ENCODE assay signal across 9 cellular contexts in genomic region chr19:52748336-52748950, GRCh38. TPM values are rescaled to one million over a fixed set of nuclear protein-coding genes. Genes with fewer than 3 reads are reported as not detected.
DNase-seq lines count a peak whose midpoint lies in the region; ATAC-seq and TF ChIP-seq lines count a peak whose summit lies in the region.
"Had no signal": no experiment of that assay in that cellular context is flagged by ENCODE, and none has a peak within 500 bp of the region (broad histone marks: within the 10 kb centered on the region; RNA-seq: fewer than 3 reads in every experiment).

No MANE protein-coding gene starts in this region.

- H3K9me3 ChIP-seq in mammary epithelial cell (replicated peaks; ENCODE audit: insufficient read depth, low read length): peaks cover 3% of the 10 kb centered on the region

- H3K4me2 ChIP-seq in mammary epithelial cell (ENCODE audit: insufficient read depth, low read depth, low read length): no peak overlapping the region

- H2AFZ ChIP-seq in mammary epithelial cell (ENCODE audit: low read depth, low read length): no peak overlapping the region

- H3K27me3 Mint-ChIP-seq in CD14-positive monocyte (ENCODE audit: low read depth in 3 of 3): peaks cover 0 to 1% (median 0%) of the 10 kb centered on the region in 3 donors
- H3K27me3 Mint-ChIP-seq: central memory CD8-positive, alpha-beta T cell had no signal

- CTCF ChIA-PET in mammary epithelial cell (lab: Charles Lee; ENCODE audit: low non-redundant PET): no interaction called here

- no peak overlapping the region for H3K4me3 Mint-ChIP-seq in CD14-positive monocyte
- H3K4me3 Mint-ChIP-seq: central memory CD8-positive, alpha-beta T cell had no signal

- no peak overlapping the region for H3K27ac Mint-ChIP-seq in CD14-positive monocyte

- no peaks in the 10 kb centered on the region for H3K4me1 Mint-ChIP-seq in CD14-positive monocyte

- no peaks in the 10 kb centered on the region for H3K36me3 Mint-ChIP-seq in CD14-positive monocyte

- H3K27ac ChIP-seq in mammary epithelial cell (ENCODE audit: insufficient read depth, low read depth, low read length): no peak overlapping the region

- TF ChIP-seq CTCF in CD14-positive monocyte (IDR thresholded peaks at IDR 0.05): peak; percentile 60
- TF ChIP-seq CTCF in mammary epithelial cell (conservative IDR thresholded peaks at IDR 0.05 in 1 of 2, IDR thresholded peaks at IDR 0.05 in 1 of 2; ENCODE audit: extremely low read depth in 1 of 2, insufficient read depth in 1 of 2, low read depth in 1 of 2, low read length in 2 of 2): peak; percentile 23 to 43

- H4K20me1 ChIP-seq in mammary epithelial cell (ENCODE audit: insufficient read depth, low read length): no peaks in the 10 kb centered on the region

- H3K9ac ChIP-seq in mammary epithelial cell (ENCODE audit: insufficient read depth, low read length): no peak overlapping the region

- H3K4me3 ChIP-seq in mammary epithelial cell (replicated peaks in 1 of 3; ENCODE audit: insufficient read depth in 1 of 3, low read depth in 2 of 3, low read length in 3 of 3): no peak overlapping the region

- intact Hi-C loops in CD14-positive monocyte (cut with micrococcal nuclease): loop anchor here in 1 of 2 donors (5.0 kb wide), 1 partner anchor 501 kb away; no protein-coding TSS in a partner anchor
- intact Hi-C loops in mammary epithelial cell (cut with micrococcal nuclease): loop anchor here (1.0 to 5.0 kb wide), 3 partner anchors 146 to 500 kb away; partner anchors contain the start of gene ZNF528

- no peaks in the 10 kb centered on the region for H3K27me3 ChIP-seq in mammary epithelial cell (ENCODE audit: insufficient read depth, low read length)

- no TSS peak for BruUV-seq in mammary epithelial cell (replicated peaks; lab: Mats Ljungman, UMichigan)

- ATAC-seq in GM19467 (IDR thresholded peaks at IDR 0.05; ENCODE audit: unreplicated experiment) (no peak), GM18520 (IDR thresholded peaks at IDR 0.05; ENCODE audit: unreplicated experiment) (no peak), esophagus mucosa (no peak)

- DNase-seq in CD14-positive monocyte (ENCODE audit: low spot score): no peak
- peak; percentile 40 for DNase-seq in KBM-7
- DNase-seq in mammary epithelial cell: peak; percentile 34
- peak; percentile 72 for DNase-seq in medulla oblongata (ENCODE audit: extremely low spot score)
- DNase-seq in COLO668 (lab: John Stamatoyannopoulos, UW; ENCODE audit: unreplicated experiment): no peak

- H3K4me1 ChIP-seq in mammary epithelial cell (ENCODE audit: insufficient read depth, low read length): no peaks in the 10 kb centered on the region

- WGBS in mammary epithelial cell (ENCODE audit: low coverage, missing lambda C conversion rate): 20% methylated on average over 7 of the region's 8 CpGs

- H3K79me2 ChIP-seq in mammary epithelial cell (ENCODE audit: insufficient read depth, low read length): no peaks in the 10 kb centered on the region

- H3K36me3 ChIP-seq in mammary epithelial cell (ENCODE audit: insufficient read depth, low read length): no peaks in the 10 kb centered on the region

- dilution Hi-C loops in mammary epithelial cell (cut with HindIII; ENCODE audit: low sequenced_read_pairs): no loop called here

- peaks cover 0 to 18% (median 8%) of the 10 kb centered on the region in 7 donors for H3K9me3 Mint-ChIP-seq in CD14-positive monocyte
- H3K9me3 Mint-ChIP-seq: central memory CD8-positive, alpha-beta T cell had no signal

- in situ Hi-C loops in KBM-7 (cut with MboI; ENCODE audit: low pct_unique_long_range_greater_than_20kb, low sequenced_read_pairs) (no loop called here), mammary epithelial cell (cut with MboI; ENCODE audit: low sequenced_read_pairs in 2 of 2) (loop anchor here (25.0 kb wide), 1 partner anchor 486 kb away; the partner anchor contains the start of gene ZNF766 (in 2 of the 2))

RNA-seq across cellular contexts. Expression of gene ZNF611, which starts 13.6 kb away (rescaled TPM):
- polyA plus RNA-seq in CD14-positive monocyte: 10 to 100 TPM; 12.0 to 20.2 TPM
- total RNA-seq in mammary epithelial cell: 10 to 100 TPM; 15.0 to 17.6 TPM
- polyA plus RNA-seq in mammary epithelial cell: 3.5 TPM
- polyA minus RNA-seq in mammary epithelial cell: 31.3 TPM
- total RNA-seq in esophagus mucosa: 6.9 TPM

RNA-seq across cellular contexts. Expression of gene ZNF600, which starts 38.1 kb away (rescaled TPM):
- polyA plus RNA-seq in CD14-positive monocyte (1 to 10 TPM; 1.9 to 2.5 TPM), mammary epithelial cell (8.1 TPM)
- total RNA-seq in mammary epithelial cell (1 to 10 TPM; 7.2 to 9.6 TPM), esophagus mucosa (6.1 TPM)
- 3.8 TPM for polyA minus RNA-seq in mammary epithelial cell

Comparison
In these comparisons a context has a peak if more than half of its experiments do, and no peak if none do; other contexts are left out.
1. DNase-seq: peak in KBM-7 (single experiment), mammary epithelial cell (single experiment) and medulla oblongata (single experiment); none in CD14-positive monocyte (single experiment) and COLO668 (single experiment).